ENCODE assay signal across 8 cellular contexts in the genomic region with DNA sequence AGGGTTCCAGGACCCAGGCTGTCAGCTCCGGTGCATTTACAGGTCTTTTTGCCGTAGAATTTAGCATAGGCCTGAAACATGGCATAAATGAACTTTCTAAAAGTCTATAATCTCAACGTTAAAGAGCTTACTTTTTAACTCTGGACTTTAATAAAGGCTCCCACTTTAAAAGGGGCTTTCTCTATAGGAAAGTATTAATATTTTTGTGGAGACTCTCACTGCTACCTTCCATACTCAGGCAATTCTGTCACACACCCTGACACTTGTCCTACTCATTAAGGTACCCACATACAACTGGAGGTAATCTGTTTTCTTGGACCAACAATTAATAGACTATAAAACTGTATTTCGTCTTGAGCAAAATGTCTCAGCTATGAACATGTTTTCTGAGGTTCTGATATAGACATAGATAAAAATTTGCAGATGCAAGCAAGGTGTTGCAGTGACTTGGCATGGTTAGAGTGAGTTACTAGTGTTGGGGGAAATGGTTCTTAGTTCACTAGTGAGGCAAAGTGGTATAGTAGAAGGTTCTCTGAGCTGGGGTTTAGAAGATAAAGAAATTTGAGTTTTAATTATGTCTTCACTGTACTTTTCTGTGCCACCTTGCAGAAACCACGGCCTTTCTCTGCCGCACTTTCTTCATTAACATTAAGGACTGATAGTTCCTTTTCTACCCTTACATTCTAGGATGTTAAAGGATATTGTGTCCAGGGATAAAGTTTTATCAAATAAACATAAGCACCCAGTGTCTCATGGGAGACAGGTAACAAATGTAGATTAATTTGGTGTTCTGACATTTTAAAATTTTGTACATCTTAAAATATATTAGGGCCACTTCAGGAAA. TPM values are rescaled to one million over a fixed set of nuclear protein-coding genes. Genes with fewer than 3 reads are reported as not detected.
DNase-seq lines count a peak whose midpoint lies in the region; ATAC-seq and TF ChIP-seq lines count a peak whose summit lies in the region.

No MANE protein-coding gene starts in this region.

- ATAC-seq in HG03565 (IDR thresholded peaks at IDR 0.05; ENCODE audit: unreplicated experiment), result no peak

- peak overlapping the region; percentile 96 for H3K27ac ChIP-seq in temporal lobe (ENCODE audit: low read depth, low read length)

- peak overlapping the region; percentile 98 for H3K4me3 ChIP-seq in kidney epithelial cell (ENCODE audit: low read depth, low read length)

- peak overlapping the region; percentile 89 for H3K27ac Mint-ChIP-seq in activated naive CD8-positive, alpha-beta T cell treated with anti-CD3 and anti-CD28 coated beads for 36 hours

- H3K4me3 Mint-ChIP-seq in activated naive CD8-positive, alpha-beta T cell treated with anti-CD3 and anti-CD28 coated beads for 36 hours, result peak overlapping the region; percentile 81

- DNase-seq in NCI-H2171 treated with DMSO at 0.1 percent for 48 hours (lab: John Stamatoyannopoulos, UW) (peak; percentile 25), NCI-H2171 (lab: John Stamatoyannopoulos, UW) (no peak), kidney epithelial cell (ENCODE audit: low read depth) (no peak), cortex of kidney (lab: John Stamatoyannopoulos, UW) (no peak), GM19240 (ENCODE audit: insufficient read length, low spot score) (no peak)
- no peak for DNase-seq in activated naive CD8-positive, alpha-beta T cell treated with anti-CD3 and anti-CD28 coated beads for 36 hours

- peaks cover 3% of the 10 kb centered on the region for H3K36me3 Mint-ChIP-seq in activated naive CD8-positive, alpha-beta T cell treated with anti-CD3 and anti-CD28 coated beads for 36 hours

- H3K4me1 Mint-ChIP-seq in activated naive CD8-positive, alpha-beta T cell treated with anti-CD3 and anti-CD28 coated beads for 36 hours, result peaks cover 50% of the 10 kb centered on the region

- H3K36me3 ChIP-seq in kidney epithelial cell (ENCODE audit: control insufficient read depth, insufficient read depth, low read length), result no peaks in the 10 kb centered on the region

- H3K27me3 ChIP-seq in kidney epithelial cell (ENCODE audit: control insufficient read depth, insufficient read depth, low read length), result no peaks in the 10 kb centered on the region

- no peaks in the 10 kb centered on the region for H3K27me3 Mint-ChIP-seq in activated naive CD8-positive, alpha-beta T cell treated with anti-CD3 and anti-CD28 coated beads for 36 hours

- no peak for TF ChIP-seq CTCF in kidney epithelial cell (IDR thresholded peaks at IDR 0.05; ENCODE audit: insufficient read depth, low read length, poor library complexity, severe bottlenecking)

- no peaks in the 10 kb centered on the region for H3K9me3 Mint-ChIP-seq in activated naive CD8-positive, alpha-beta T cell treated with anti-CD3 and anti-CD28 coated beads for 36 hours

RNA-seq across cellular contexts. Expression of a gene that starts 10.8 kb away (rescaled TPM):
- 10 to 100 TPM; 47.7 to 49.9 TPM for total RNA-seq in activated naive CD8-positive, alpha-beta T cell treated with anti-CD3 and anti-CD28 coated beads for 36 hours
- total RNA-seq in kidney epithelial cell, result 0.07 and 0.13 TPM in 2 replicates
- 6.1 TPM for total RNA-seq in temporal lobe
